Comparison of ENCODE assay signal across 29 cellular contexts in genomic region chr1:101854271-101854670, GRCh38.
"Had no signal": no experiment of that assay in that cellular context is flagged by ENCODE, and none has a peak within 500 bp of the region (broad histone marks: within the 10 kb centered on the region; RNA-seq: fewer than 3 reads in every experiment).

No MANE protein-coding gene starts in this region.

- H3K27ac ChIP-seq: ovary, parathyroid adenoma, prostate gland, right lobe of liver, sigmoid colon, stomach, suprapubic skin, testis, tibial artery, transverse colon, upper lobe of right lung, uterus had no signal

- H3K4me1 ChIP-seq: parathyroid adenoma, prostate gland, right lobe of liver, sigmoid colon, stomach, suprapubic skin, testis, tibial artery, transverse colon, upper lobe of right lung, uterus had no signal

- H3K27ac Mint-ChIP-seq: naive B cell; naive thymus-derived CD8-positive, alpha-beta T cell; natural killer cell treated with Interleukin-12 subunit alpha and Interleukin-12 subunit beta and Interleukin-15 and Interleukin-18, amount 100 ng/mL, for 72 hours; nephron progenitor cell; stimulated activated effector memory CD8-positive, alpha-beta T cell treated with anti-CD3 and anti-CD28 coated beads, Interleukin-12 subunit alpha, Interleukin-12 subunit beta, amount 100 ng/mL, for 72 hours; stimulated activated naive B cell treated with anti-CD40 and anti-IgM and Interleukin-4, amounts not matched to agents 10 μg/mL and 1 μg/mL and 100 μg/mL, for 72 hours; stimulated activated naive CD8-positive, alpha-beta T cell treated with anti-CD3 and anti-CD28 coated beads, Interleukin-15, Interleukin-2, amounts not matched to agents 100 ng/mL and 50 ng/mL, for 24 hours; type B pancreatic cell had no signal

- H3K4me3 Mint-ChIP-seq: naive B cell; naive thymus-derived CD8-positive, alpha-beta T cell; natural killer cell treated with Interleukin-12 subunit alpha and Interleukin-12 subunit beta and Interleukin-15 and Interleukin-18, amount 100 ng/mL, for 72 hours; nephron progenitor cell; neural crest cell; stimulated activated effector memory CD8-positive, alpha-beta T cell treated with anti-CD3 and anti-CD28 coated beads, Interleukin-12 subunit alpha, Interleukin-12 subunit beta, amount 100 ng/mL, for 72 hours; stimulated activated naive B cell treated with anti-CD40 and anti-IgM and Interleukin-4, amounts not matched to agents 10 μg/mL and 1 μg/mL and 100 μg/mL, for 72 hours; stimulated activated naive CD8-positive, alpha-beta T cell treated with anti-CD3 and anti-CD28 coated beads, Interleukin-15, Interleukin-2, amounts not matched to agents 100 ng/mL and 50 ng/mL, for 24 hours; type B pancreatic cell had no signal

- H3K36me3 Mint-ChIP-seq: naive B cell; naive thymus-derived CD8-positive, alpha-beta T cell; natural killer cell treated with Interleukin-12 subunit alpha and Interleukin-12 subunit beta and Interleukin-15 and Interleukin-18, amount 100 ng/mL, for 72 hours; stimulated activated effector memory CD8-positive, alpha-beta T cell treated with anti-CD3 and anti-CD28 coated beads, Interleukin-12 subunit alpha, Interleukin-12 subunit beta, amount 100 ng/mL, for 72 hours; stimulated activated naive B cell treated with anti-CD40 and anti-IgM and Interleukin-4, amounts not matched to agents 10 μg/mL and 1 μg/mL and 100 μg/mL, for 72 hours; type B pancreatic cell had no signal

- H3K9me3 Mint-ChIP-seq: natural killer cell treated with Interleukin-12 subunit alpha and Interleukin-12 subunit beta and Interleukin-15 and Interleukin-18, amount 100 ng/mL, for 72 hours; nephron progenitor cell; neural crest cell had no signal

- H3K4me3 ChIP-seq: ovary, prostate gland, right lobe of liver, sigmoid colon, stomach, suprapubic skin, testis, tibial artery, transverse colon, upper lobe of right lung, uterus had no signal

- DNase-seq: naive B cell; naive thymus-derived CD8-positive, alpha-beta T cell; nephron progenitor cell; occipital lobe; ovary; right cardiac atrium; right lobe of liver; sigmoid colon; small intestine; stimulated activated CD4-positive, alpha-beta T cell treated with anti-CD3 and anti-CD28 coated beads, Interleukin-15, amount 100 ng/mL, for 24 hours; stimulated activated CD4-positive, alpha-beta T cell treated with anti-CD3 and anti-CD28 coated beads, Interleukin-2, amount 100 ng/mL, for 24 hours; stimulated activated CD4-positive, alpha-beta T cell treated with anti-CD3 and anti-CD28 coated beads, Interleukin-2, amount 100 ng/mL, for 48 hours; stimulated activated CD4-positive, alpha-beta T cell treated with anti-CD3 and anti-CD28 coated beads, Interleukin-4, amount 100 ng/mL, for 24 hours; stimulated activated naive B cell treated with anti-CD40 and anti-IgM and Interleukin-4, amounts not matched to agents 10 μg/mL and 1 μg/mL and 100 μg/mL, for 72 hours; stimulated activated naive CD4-positive, alpha-beta T cell treated with Interleukin-2 at 50 U/mL for 16 hours; stomach; testis; tibial artery; transverse colon; upper lobe of right lung; uterus had no signal

- H3K79me2 ChIP-seq: parathyroid adenoma had no signal

- H2AFZ ChIP-seq: parathyroid adenoma had no signal

- H3K9me3 ChIP-seq: ovary, prostate gland, right lobe of liver, sigmoid colon, stomach, suprapubic skin, testis, tibial artery, transverse colon, upper lobe of right lung, uterus had no signal

- H3K9ac ChIP-seq: parathyroid adenoma had no signal

- H3K36me3 ChIP-seq: ovary, prostate gland, right lobe of liver, sigmoid colon, stomach, suprapubic skin, tibial artery, transverse colon, upper lobe of right lung, uterus had no signal

- H3K4me1 Mint-ChIP-seq: naive B cell; naive thymus-derived CD8-positive, alpha-beta T cell; nephron progenitor cell; neural crest cell; stimulated activated effector memory CD8-positive, alpha-beta T cell treated with anti-CD3 and anti-CD28 coated beads, Interleukin-12 subunit alpha, Interleukin-12 subunit beta, amount 100 ng/mL, for 72 hours; stimulated activated naive B cell treated with anti-CD40 and anti-IgM and Interleukin-4, amounts not matched to agents 10 μg/mL and 1 μg/mL and 100 μg/mL, for 72 hours had no signal

- H3K27me3 ChIP-seq: ovary, right lobe of liver, sigmoid colon, stomach, suprapubic skin, testis, tibial artery, transverse colon, upper lobe of right lung, uterus had no signal

- H3K27me3 Mint-ChIP-seq: naive B cell; natural killer cell treated with Interleukin-12 subunit alpha and Interleukin-12 subunit beta and Interleukin-15 and Interleukin-18, amount 100 ng/mL, for 72 hours; stimulated activated naive B cell treated with anti-CD40 and anti-IgM and Interleukin-4, amounts not matched to agents 10 μg/mL and 1 μg/mL and 100 μg/mL, for 72 hours; stimulated activated naive CD8-positive, alpha-beta T cell treated with anti-CD3 and anti-CD28 coated beads, Interleukin-15, Interleukin-2, amounts not matched to agents 100 ng/mL and 50 ng/mL, for 24 hours; type B pancreatic cell had no signal
